8 cellular contexts compared by ENCODE assay signal in genomic region chr2:217166241-217166640, GRCh38.
DNase-seq lines count a peak whose midpoint lies in the region; ATAC-seq and TF ChIP-seq lines count a peak whose summit lies in the region.

No MANE protein-coding gene starts in this region.

- peak; percentile 52 for TF ChIP-seq CTCF in GM12865 (IDR thresholded peaks at IDR 0.05; ENCODE audit: insufficient read depth, low read depth, low read length, missing control alignments)
- TF ChIP-seq CTCF in VCaP (conservative IDR thresholded peaks at IDR 0.05), result peak; percentile 71
- peak; percentile 61 for TF ChIP-seq CTCF in hepatocyte (IDR thresholded peaks at IDR 0.05; ENCODE audit: poor library complexity)
- peak; percentile 38 to 71 (median 43) for TF ChIP-seq CTCF in tibial nerve (IDR thresholded peaks at IDR 0.05)

- H3K4me3 Mint-ChIP-seq in activated CD4-positive, alpha-beta memory T cell treated with anti-CD3 and anti-CD28 coated beads, Interleukin-2, amount 10 ng/mL, durations not matched to agents 7 days and 5 days, result no peak overlapping the region

- 46% methylated on average over 2 of the region's 2 CpGs for WGBS in hepatocyte (ENCODE audit: low lambda C conversion rate, missing lambda C conversion rate)
- 23 to 45% methylated on average over 2 of the region's 2 CpGs for WGBS in tibial nerve, 2 donors

- no peak for ATAC-seq in GM19324 (IDR thresholded peaks at IDR 0.05; ENCODE audit: low FRiP score, unreplicated experiment)

- H3K36me3 ChIP-seq in hepatocyte (replicated peaks; ENCODE audit: insufficient read depth, low read depth), result no peaks in the 10 kb centered on the region
- H3K36me3 ChIP-seq in tibial nerve, result no peaks in the 10 kb centered on the region

- H3K4me1 Mint-ChIP-seq in activated CD4-positive, alpha-beta memory T cell treated with anti-CD3 and anti-CD28 coated beads, Interleukin-2, amount 10 ng/mL, durations not matched to agents 7 days and 5 days, result peaks cover 9% of the 10 kb centered on the region

- no peak overlapping the region for H3K4me2 ChIP-seq in hepatocyte

- H3K27ac ChIP-seq in VCaP (no peak overlapping the region), hepatocyte (no peak overlapping the region), tibial nerve (no peak overlapping the region)

- TF ChIP-seq POLR2A in tibial nerve (IDR thresholded peaks at IDR 0.05), result no peak

- no peak overlapping the region for H3K27ac Mint-ChIP-seq in activated CD4-positive, alpha-beta memory T cell treated with anti-CD3 and anti-CD28 coated beads, Interleukin-2, amount 10 ng/mL, durations not matched to agents 7 days and 5 days

- H3K9me3 ChIP-seq in hepatocyte (ENCODE audit: low read depth), result no peaks in the 10 kb centered on the region
- H3K9me3 ChIP-seq in tibial nerve, result peaks cover 0 to 11% (median 0%) of the 10 kb centered on the region in 4 donors

- no peaks in the 10 kb centered on the region for H3K79me2 ChIP-seq in hepatocyte

- H3K27me3 ChIP-seq in hepatocyte, result no peaks in the 10 kb centered on the region
- H3K27me3 ChIP-seq in tibial nerve, result no peaks in the 10 kb centered on the region

- H3K27me3 Mint-ChIP-seq in activated CD4-positive, alpha-beta memory T cell treated with anti-CD3 and anti-CD28 coated beads, Interleukin-2, amount 10 ng/mL, durations not matched to agents 7 days and 5 days, result peaks cover 16% of the 10 kb centered on the region

- peak; percentile 54 for DNase-seq in GM12865 (ENCODE audit: low read depth)
- peak; percentile 45 for DNase-seq in NAMALWA (ENCODE audit: low spot score)
- DNase-seq in hepatocyte (ENCODE audit: low spot score), result peak; percentile 67
- peak in 1 of 2 donors; percentile 42 for DNase-seq in tibial nerve (ENCODE audit: low spot score in 2 of 2)
- no peak for DNase-seq in activated CD4-positive, CD25-positive, alpha-beta regulatory T cell (lab: John Stamatoyannopoulos, UW)
- no peak for DNase-seq in activated CD4-positive, alpha-beta memory T cell treated with anti-CD3 and anti-CD28 coated beads, Interleukin-2, amount 10 ng/mL, durations not matched to agents 7 days and 5 days

- CTCF ChIA-PET in activated CD4-positive, alpha-beta memory T cell treated with anti-CD3 and anti-CD28 coated beads, Interleukin-2, amount 10 ng/mL, durations not matched to agents 7 days and 5 days (lab: Charles Lee), result interaction anchor here (0.6 to 1.2 kb wide), 6 partner anchors 10 to 1308 kb away, joined by 3 read pairs; no protein-coding TSS in a partner anchor

- TF ChIP-seq EP300 in tibial nerve (IDR thresholded peaks at IDR 0.05), result no peak

- no peak overlapping the region for H2AFZ ChIP-seq in hepatocyte

- no peaks in the 10 kb centered on the region for H4K20me1 ChIP-seq in hepatocyte (ENCODE audit: insufficient read depth, poor library complexity, severe bottlenecking)

- H3K9me2 ChIP-seq in hepatocyte (replicated peaks; ENCODE audit: insufficient read depth), result no peaks in the 10 kb centered on the region

- H3K4me3 ChIP-seq in GM12865 (ENCODE audit: low read depth, low read length) (no peak overlapping the region), hepatocyte (no peak overlapping the region), tibial nerve (no peak overlapping the region)

- POLR2A ChIA-PET in activated CD4-positive, alpha-beta memory T cell treated with anti-CD3 and anti-CD28 coated beads, Interleukin-2, amount 10 ng/mL, durations not matched to agents 7 days and 5 days (lab: Charles Lee), result no interaction called here

- H3K9me3 Mint-ChIP-seq in activated CD4-positive, alpha-beta memory T cell treated with anti-CD3 and anti-CD28 coated beads, Interleukin-2, amount 10 ng/mL, durations not matched to agents 7 days and 5 days, result peaks cover 3% of the 10 kb centered on the region

- no peaks in the 10 kb centered on the region for H3K36me3 Mint-ChIP-seq in activated CD4-positive, alpha-beta memory T cell treated with anti-CD3 and anti-CD28 coated beads, Interleukin-2, amount 10 ng/mL, durations not matched to agents 7 days and 5 days (ENCODE audit: low read depth)

- H3K4me1 ChIP-seq in hepatocyte (ENCODE audit: insufficient read depth) (no peaks in the 10 kb centered on the region), tibial nerve (peaks cover 0 to 21% (median 0%) of the 10 kb centered on the region in 4 donors)

Comparison
In these comparisons a context has a peak if more than half of its experiments do, and no peak if none do; other contexts are left out.
1. DNase-seq: peak in GM12865 (single experiment), NAMALWA (single experiment) and hepatocyte (single experiment); none in activated CD4-positive, CD25-positive, alpha-beta regulatory T cell (0 of 4) and activated CD4-positive, alpha-beta memory T cell treated with anti-CD3 and anti-CD28 coated beads, Interleukin-2, amount 10 ng/mL, durations not matched to agents 7 days and 5 days (single experiment).
2. Peak in every context shown above with its lines, with median percentiles within 50 percentile points of each other: CTCF ChIP-seq.